In genomic region chrX:112841820-112842157, GRCh38 we compare ENCODE assay signal across 8 cellular contexts. TPM values are rescaled to one million over a fixed set of nuclear protein-coding genes. Genes with fewer than 3 reads are reported as not detected.
DNase-seq lines count a peak whose midpoint lies in the region; ATAC-seq, FAIRE-seq and TF ChIP-seq lines count a peak whose summit lies in the region.

No MANE protein-coding gene starts in this region.

- no peak for TF ChIP-seq POLR2A in gastrocnemius medialis (IDR thresholded peaks at IDR 0.05)

- H3K27me3 ChIP-seq in SJSA1 (replicated peaks) (no peaks in the 10 kb centered on the region), gastrocnemius medialis (no peaks in the 10 kb centered on the region)

- H3K4me1 ChIP-seq in SJSA1 (replicated peaks) (no peaks in the 10 kb centered on the region; the same call in 1 of the 2 replicates), gastrocnemius medialis (peaks cover 4 to 7% of the 10 kb centered on the region in 2 donors)

- peak; percentile 7 for ATAC-seq in GM18907 (IDR thresholded peaks at IDR 0.05; ENCODE audit: unreplicated experiment)
- ATAC-seq in gastrocnemius medialis: no peak

- in situ Hi-C loops in gastrocnemius medialis (cut with MboI; ENCODE audit: low sequenced_read_pairs in 4 of 4): no loop called here

- intact Hi-C loops in gastrocnemius medialis (cut with DNase I; ENCODE audit: low total_unique reads): loop anchor here (5.0 kb wide), 2 partner anchors 39 to 74 kb away; no protein-coding TSS in a partner anchor

- DNase-seq in SJSA1 (ENCODE audit: low read depth in 1 of 2, low spot score in 2 of 2): no peak
- no peak for DNase-seq in fibroblast of mammary gland (ENCODE audit: low read depth)
- DNase-seq in gastrocnemius medialis: no peak
- no peak for DNase-seq in OCI-M2 (lab: John Stamatoyannopoulos, UW; ENCODE audit: unreplicated experiment)
- no peak for DNase-seq in DMS53 (lab: John Stamatoyannopoulos, UW)
- DNase-seq in stimulated activated CD4-positive, alpha-beta T cell treated with anti-CD3 and anti-CD28 coated beads, Interleukin-4, amount 100 ng/mL, for 1 hour: no peak
- no peak for DNase-seq in GM19239 (ENCODE audit: insufficient read length, low spot score)

- TF ChIP-seq CTCF in fibroblast of mammary gland (conservative IDR thresholded peaks at IDR 0.05; ENCODE audit: control insufficient read depth, insufficient read depth, low read depth, low read length) (no peak), gastrocnemius medialis (IDR thresholded peaks at IDR 0.05 in 4 of 5, conservative IDR thresholded peaks at IDR 0.05 in 1 of 5) (no peak)

- FAIRE-seq in GM19239 (lab: Jason Lieb, UNC): no peak

- H3K36me3 ChIP-seq in SJSA1: no peaks in the 10 kb centered on the region
- no peaks in the 10 kb centered on the region for H3K36me3 ChIP-seq in gastrocnemius medialis

- H3K4me3 ChIP-seq in SJSA1 (peak overlapping the region; percentile 56), fibroblast of mammary gland (ENCODE audit: control insufficient read depth, low read depth, low read length) (peak overlapping the region; percentile 38), gastrocnemius medialis (peak overlapping the region; percentile 58 to 87 (median 77))

- no peak overlapping the region for H3K27ac ChIP-seq in SJSA1
- peak overlapping the region; percentile 73 to 94 (median 88) for H3K27ac ChIP-seq in gastrocnemius medialis

- no peaks in the 10 kb centered on the region for H3K9me3 ChIP-seq in SJSA1 (replicated peaks)
- H3K9me3 ChIP-seq in gastrocnemius medialis: no peaks in the 10 kb centered on the region

RNA-seq across cellular contexts. Expression of gene AMOT, which starts 1.2 kb away (rescaled TPM):
- total RNA-seq in SJSA1 (2014; rRNA removed; shearing (Covaris generic)): 8.3 and 11.7 TPM in 2 replicates
- 10 to 100 TPM; 10.2 to 48.1 (median 22.4) TPM for total RNA-seq in gastrocnemius medialis
